ENCODE assay signal across 17 cellular contexts in genomic region chr9:72623156-72623555, GRCh38.
DNase-seq lines count a peak whose midpoint lies in the region; FAIRE-seq and TF ChIP-seq lines count a peak whose summit lies in the region.
"Had no signal": no experiment of that assay in that cellular context is flagged by ENCODE, and none has a peak within 500 bp of the region (broad histone marks: within the 10 kb centered on the region; RNA-seq: fewer than 3 reads in every experiment).

No MANE protein-coding gene starts in this region.

- no peak overlapping the region for H3K27ac Mint-ChIP-seq in astrocyte (ENCODE audit: unreplicated experiment)
- H3K27ac Mint-ChIP-seq: B cell; CD4-positive, CD25-positive, alpha-beta regulatory T cell had no signal

- no peaks in the 10 kb centered on the region for H3K9me3 Mint-ChIP-seq in astrocyte (ENCODE audit: unreplicated experiment)
- H3K9me3 Mint-ChIP-seq: CD4-positive, CD25-positive, alpha-beta regulatory T cell had no signal

- H3K4me1 Mint-ChIP-seq in astrocyte (ENCODE audit: low read depth, unreplicated experiment) = peaks cover 11% of the 10 kb centered on the region
- H3K4me1 Mint-ChIP-seq: B cell; CD4-positive, CD25-positive, alpha-beta regulatory T cell had no signal

- FAIRE-seq in astrocyte (lab: Jason Lieb, UNC) = no peak

- no peaks in the 10 kb centered on the region for H3K36me3 Mint-ChIP-seq in astrocyte (ENCODE audit: low read depth, unreplicated experiment)
- H3K36me3 Mint-ChIP-seq: CD4-positive, CD25-positive, alpha-beta regulatory T cell had no signal

- H3K27me3 Mint-ChIP-seq in astrocyte (ENCODE audit: low read depth, unreplicated experiment) = no peaks in the 10 kb centered on the region
- H3K27me3 Mint-ChIP-seq: CD4-positive, CD25-positive, alpha-beta regulatory T cell had no signal

- H3K4me3 ChIP-seq in astrocyte (ENCODE audit: insufficient read depth, low read depth, low read length) (no peak overlapping the region), fibroblast of mammary gland (ENCODE audit: control insufficient read depth, low read depth, low read length) (no peak overlapping the region), osteoblast (ENCODE audit: insufficient read depth, low read length) (no peak overlapping the region), coronary artery (no peak overlapping the region), left ventricle myocardium inferior (no peak overlapping the region)
- H3K4me3 ChIP-seq: SJCRH30 had no signal

- no peaks in the 10 kb centered on the region for H3K27me3 ChIP-seq in astrocyte (ENCODE audit: insufficient read depth, low read length)
- no peaks in the 10 kb centered on the region for H3K27me3 ChIP-seq in osteoblast (ENCODE audit: insufficient read depth, low read length)
- H3K27me3 ChIP-seq in left ventricle myocardium inferior (ENCODE audit: low read depth) = no peaks in the 10 kb centered on the region

- H3K36me3 ChIP-seq in astrocyte (ENCODE audit: insufficient read depth, low read length) = no peaks in the 10 kb centered on the region
- no peaks in the 10 kb centered on the region for H3K36me3 ChIP-seq in osteoblast (ENCODE audit: insufficient read depth, low read length)
- no peaks in the 10 kb centered on the region for H3K36me3 ChIP-seq in left ventricle myocardium inferior
- H3K36me3 ChIP-seq: SJCRH30 had no signal

- DNase-seq in GM03348 (ENCODE audit: low spot score) = peak; percentile 17
- peak; percentile 24 for DNase-seq in astrocyte (ENCODE audit: low read depth)
- DNase-seq in fibroblast of mammary gland (ENCODE audit: low read depth) = peak; percentile 15
- peak; percentile 31 for DNase-seq in osteoblast (ENCODE audit: insufficient read length, low spot score, missing footprints)
- no peak for DNase-seq in coronary artery (ENCODE audit: low spot score)
- no peak for DNase-seq in NCI-H524 (lab: John Stamatoyannopoulos, UW)
- DNase-seq in left ventricle myocardium inferior = no peak
- DNase-seq: Calu3; CD4-positive, CD25-positive, alpha-beta regulatory T cell; DMS79; NCI-H1105 treated with DMSO at 0.1 percent for 48 hours; NCI-H1694 treated with DMSO at 0.1 percent for 48 hours; NCI-H345; NCI-H69; SJCRH30 had no signal

- H2AFZ ChIP-seq in astrocyte (ENCODE audit: low read depth, low read length) (no peak overlapping the region), osteoblast (ENCODE audit: low read length) (no peak overlapping the region)

- H4K20me1 ChIP-seq in astrocyte (ENCODE audit: insufficient read depth, low read length) (no peaks in the 10 kb centered on the region), osteoblast (ENCODE audit: insufficient read depth, low read length) (no peaks in the 10 kb centered on the region)

- H3K4me2 ChIP-seq in astrocyte (ENCODE audit: low read length) (no peak overlapping the region), osteoblast (ENCODE audit: insufficient read depth, low read length) (no peak overlapping the region)

- H3K9me3 ChIP-seq in astrocyte (ENCODE audit: insufficient read depth, low read depth, low read length) (no peaks in the 10 kb centered on the region), osteoblast (ENCODE audit: low read depth, low read length) (no peaks in the 10 kb centered on the region), left ventricle myocardium inferior (replicated peaks) (no peaks in the 10 kb centered on the region)
- H3K9me3 ChIP-seq: SJCRH30 had no signal

- H3K4me1 ChIP-seq in astrocyte (ENCODE audit: insufficient read depth, low read length) (no peaks in the 10 kb centered on the region), osteoblast (ENCODE audit: insufficient read depth, low read length) (no peaks in the 10 kb centered on the region), left ventricle myocardium inferior (no peaks in the 10 kb centered on the region)
- H3K4me1 ChIP-seq: SJCRH30 had no signal

- intact Hi-C loops in left ventricle myocardium inferior (cut with micrococcal nuclease) = no loop called here

- H3K79me2 ChIP-seq in astrocyte (ENCODE audit: insufficient read depth, low read length) (no peaks in the 10 kb centered on the region), osteoblast (ENCODE audit: insufficient read depth, low read length) (no peaks in the 10 kb centered on the region)

- no peak overlapping the region for H3K9ac ChIP-seq in astrocyte (ENCODE audit: low read length)

- H3K4me3 Mint-ChIP-seq in astrocyte (ENCODE audit: unreplicated experiment) = no peak overlapping the region
- H3K4me3 Mint-ChIP-seq: B cell; CD4-positive, CD25-positive, alpha-beta regulatory T cell had no signal

- TF ChIP-seq CTCF in astrocyte (IDR thresholded peaks at IDR 0.05; ENCODE audit: insufficient read depth, low read depth, low read length) = no peak
- no peak for TF ChIP-seq CTCF in fibroblast of mammary gland (conservative IDR thresholded peaks at IDR 0.05; ENCODE audit: control insufficient read depth, insufficient read depth, low read depth, low read length)
- TF ChIP-seq CTCF in osteoblast (IDR thresholded peaks at IDR 0.05; ENCODE audit: extremely low read depth, low read depth, low read length) = no peak
- TF ChIP-seq CTCF in coronary artery (IDR thresholded peaks at IDR 0.05) = no peak
- TF ChIP-seq CTCF in left ventricle myocardium inferior (IDR thresholded peaks at IDR 0.05; ENCODE audit: borderline replicate concordance) = no peak

- H3K27ac ChIP-seq in astrocyte (ENCODE audit: low read depth, low read length) = no peak overlapping the region
- H3K27ac ChIP-seq in osteoblast (ENCODE audit: low read depth, low read length) = no peak overlapping the region
- no peak overlapping the region for H3K27ac ChIP-seq in coronary artery
- H3K27ac ChIP-seq in left ventricle myocardium inferior (replicated peaks) = no peak overlapping the region
- H3K27ac ChIP-seq: HL-60, SJCRH30 had no signal

Comparison
In these comparisons a context has a peak if more than half of its experiments do, and no peak if none do; other contexts are left out.
1. DNase-seq: peak in GM03348 (single experiment), astrocyte (single experiment), fibroblast of mammary gland (single experiment) and osteoblast (single experiment); none in coronary artery (single experiment), NCI-H524 (0 of 2) and left ventricle myocardium inferior (single experiment).